1 cellular context compared by ENCODE assay signal in genomic region chr16:84514295-84514873, GRCh38.
TF ChIP-seq lines count a peak whose summit lies in the region.

No MANE protein-coding gene starts in this region.

TF ChIP-seq in H1, 55 proteins besides CTCF, POLR2A, EP300 and RAD21:
- TF ChIP-seq SP2 (IDR thresholded peaks at IDR 0.05; ENCODE audit: low read length) = no peak
